In genomic region chr16:15642557-15643452, GRCh38 we compare ENCODE assay signal across 8 cellular contexts.
DNase-seq lines count a peak whose midpoint lies in the region; ATAC-seq and TF ChIP-seq lines count a peak whose summit lies in the region.

MARF1 (minus strand) TSS chr16:15643154; CDS start chr16:15639233, 3,921 bp downstream.

- TF ChIP-seq POLR2A in GM18505 (IDR thresholded peaks at IDR 0.05; ENCODE audit: borderline replicate concordance, extremely low read depth, insufficient read depth, insufficient read length), result peak; percentile 84

- in situ Hi-C loops in astrocyte of the cerebellum (cut with HindIII; ENCODE audit: low sequenced_read_pairs), result no loop called here

- peak; percentile 32 for TF ChIP-seq CTCF in astrocyte of the cerebellum (IDR thresholded peaks at IDR 0.05; ENCODE audit: low read depth, low read length, missing control alignments)

- H3K4me3 ChIP-seq in astrocyte of the cerebellum (ENCODE audit: low read depth, low read length), result peak within 1 kb of the TSS; percentile 92

- ATAC-seq in GM18505 (IDR thresholded peaks at IDR 0.05; ENCODE audit: unreplicated experiment) (peak; percentile 54), HG03025 (IDR thresholded peaks at IDR 0.05; ENCODE audit: low FRiP score, unreplicated experiment) (peak; percentile 52), GM18520 (IDR thresholded peaks at IDR 0.05; ENCODE audit: unreplicated experiment) (no peak)

- DNase-seq in NCI-H2081 (lab: John Stamatoyannopoulos, UW), result peak; percentile 92 to 94
- DNase-seq in T-helper 9 cell, result peak; percentile 100
- peak; percentile 82 for DNase-seq in astrocyte of the cerebellum (ENCODE audit: low read depth)
- DNase-seq in hepatic stellate cell (ENCODE audit: low spot score), result peak; percentile 77
- peak; percentile 97 for DNase-seq in retina
